20 cellular contexts compared by ENCODE assay signal in the genomic region with DNA sequence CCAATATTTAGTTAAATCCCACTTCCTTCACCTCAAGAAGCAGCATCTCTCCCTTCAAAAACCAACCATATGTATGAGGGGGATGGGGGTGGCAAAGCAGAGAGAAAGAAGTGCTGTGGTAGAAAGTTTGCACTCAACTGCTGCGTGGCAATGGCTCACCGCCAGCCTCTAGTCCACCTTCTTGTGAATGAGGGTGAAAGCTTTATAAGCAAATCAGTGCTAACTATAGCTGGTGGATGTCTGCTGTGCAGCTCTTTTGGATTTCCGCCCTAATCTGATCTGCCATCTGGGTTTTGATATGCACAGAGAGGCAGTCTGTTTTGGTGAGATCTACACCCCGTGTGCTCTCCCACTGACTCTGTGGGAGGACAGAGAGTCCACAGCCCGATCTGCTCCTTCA.
DNase-seq lines count a peak whose midpoint lies in the region; ATAC-seq and TF ChIP-seq lines count a peak whose summit lies in the region.
"Had no signal": no experiment of that assay in that cellular context is flagged by ENCODE, and none has a peak within 500 bp of the region (broad histone marks: within the 10 kb centered on the region; RNA-seq: fewer than 3 reads in every experiment).

No MANE protein-coding gene starts in this region.

- POLR2A ChIA-PET in Panc1 (lab: Charles Lee): no interaction called here

- 91 to 100% methylated on average over 2 to 5 of the region's 5 CpGs for WGBS in endodermal cell (ENCODE audit: insufficient coverage in 1 of 2, insufficient read length in 1 of 2), 2 experiments
- 64 to 76% methylated on average over 5 of the region's 5 CpGs for WGBS in esophagus squamous epithelium, 2 donors

- no peaks in the 10 kb centered on the region for H3K9me3 ChIP-seq in Panc1 (ENCODE audit: control insufficient read depth, insufficient read depth, low read depth, low read length)
- no peaks in the 10 kb centered on the region for H3K9me3 ChIP-seq in endodermal cell (ENCODE audit: control insufficient read depth, low read length)
- no peaks in the 10 kb centered on the region for H3K9me3 ChIP-seq in esophagus squamous epithelium
- H3K9me3 ChIP-seq: body of pancreas, Caco-2, gastrocnemius medialis, sigmoid colon had no signal

- no TSS peak for BruUV-seq in Panc1 (replicated peaks; lab: Mats Ljungman, UMichigan)

- no peaks in the 10 kb centered on the region for H3K36me3 ChIP-seq in Panc1 (ENCODE audit: control insufficient read depth, insufficient read depth, low read length)
- no peaks in the 10 kb centered on the region for H3K36me3 ChIP-seq in endodermal cell (ENCODE audit: control insufficient read depth, insufficient read depth, low read length)
- no peaks in the 10 kb centered on the region for H3K36me3 ChIP-seq in esophagus squamous epithelium
- H3K36me3 ChIP-seq: gastrocnemius medialis, sigmoid colon had no signal

- no peaks in the 10 kb centered on the region; the same call in 1 of the 2 replicates for H3K27me3 ChIP-seq in Panc1 (ENCODE audit: control insufficient read depth, insufficient read depth, low read length)
- H3K27me3 ChIP-seq in endodermal cell (ENCODE audit: control insufficient read depth, insufficient read depth, low read length, poor library complexity, severe bottlenecking): no peaks in the 10 kb centered on the region
- peaks cover 0 to 21% (median 2%) of the 10 kb centered on the region in 4 donors for H3K27me3 ChIP-seq in esophagus squamous epithelium
- H3K27me3 ChIP-seq: body of pancreas had no signal

- intact Hi-C loops in Panc1 (cut with micrococcal nuclease; ENCODE audit: unreplicated experiment): no loop called here
- intact Hi-C loops in esophagus squamous epithelium (cut with DNase I): no loop called here

- peak overlapping the region; percentile 47 for H3K27ac Mint-ChIP-seq in activated naive CD8-positive, alpha-beta T cell
- no peak overlapping the region for H3K27ac Mint-ChIP-seq in activated naive CD8-positive, alpha-beta T cell treated with anti-CD3 and anti-CD28 coated beads for 36 hours
- H3K27ac Mint-ChIP-seq in central memory CD8-positive, alpha-beta T cell (ENCODE audit: low read depth): no peak overlapping the region
- H3K27ac Mint-ChIP-seq in endodermal cell: no peak overlapping the region

- H3K4me1 ChIP-seq in Panc1 (ENCODE audit: control insufficient read depth, insufficient read depth, low read length): peaks cover 14% of the 10 kb centered on the region
- no peaks in the 10 kb centered on the region for H3K4me1 ChIP-seq in endodermal cell (ENCODE audit: control insufficient read depth, insufficient read depth, low read length)
- H3K4me1 ChIP-seq in esophagus squamous epithelium: peaks cover 3 to 16% (median 5%) of the 10 kb centered on the region in 3 donors
- H3K4me1 ChIP-seq: Caco-2, gastrocnemius medialis had no signal

- DNase-seq in activated naive CD8-positive, alpha-beta T cell treated with anti-CD3 and anti-CD28 coated beads for 36 hours: no peak
- DNase-seq in Panc1 (ENCODE audit: low read depth, low spot score): no peak
- no peak for DNase-seq in central memory CD8-positive, alpha-beta T cell (ENCODE audit: low spot score in 2 of 2)
- no peak for DNase-seq in SKM-1 (lab: John Stamatoyannopoulos, UW; ENCODE audit: unreplicated experiment)
- DNase-seq in endodermal cell: no peak
- DNase-seq in esophagus squamous epithelium (lab: John Stamatoyannopoulos, UW): no peak
- DNase-seq: activated gamma-delta T cell treated with Interleukin-2 at 50 U/mL for 16 hours, body of pancreas, Caco-2, cortex of kidney, gastrocnemius medialis, left ventricle myocardium superior, NCI-H2029, NCI-H446 treated with DMSO at 0.1 percent for 48 hours, sigmoid colon, substantia nigra had no signal

- no peak overlapping the region for H3K9ac ChIP-seq in endodermal cell (ENCODE audit: extremely low read depth, low read length, poor library complexity, severe bottlenecking)

- H3K4me1 Mint-ChIP-seq in activated naive CD8-positive, alpha-beta T cell (ENCODE audit: low read depth): peaks cover 32% of the 10 kb centered on the region
- H3K4me1 Mint-ChIP-seq in activated naive CD8-positive, alpha-beta T cell treated with anti-CD3 and anti-CD28 coated beads for 36 hours: peaks cover 12% of the 10 kb centered on the region
- H3K4me1 Mint-ChIP-seq in central memory CD8-positive, alpha-beta T cell: peaks cover 10% of the 10 kb centered on the region
- H3K4me1 Mint-ChIP-seq in endodermal cell: peaks cover 2% of the 10 kb centered on the region

- H3K27ac ChIP-seq in Panc1 (ENCODE audit: low read length) (peak overlapping the region; percentile 9; the same call in 1 of the 2 replicates), endodermal cell (ENCODE audit: low read depth, low read length) (no peak overlapping the region), esophagus squamous epithelium (no peak overlapping the region)
- H3K27ac ChIP-seq: body of pancreas, epithelial cell of prostate, gastrocnemius medialis, sigmoid colon had no signal

- CTCF ChIA-PET in Panc1 (lab: Charles Lee): interaction anchor here (0.6 kb wide), 1 partner anchor 1003 kb away, joined by 3 read pairs; no protein-coding TSS in a partner anchor

- TF ChIP-seq POLR2A in esophagus squamous epithelium (IDR thresholded peaks at IDR 0.05): no peak

- ATAC-seq in Panc1 (no peak), HG02678 (IDR thresholded peaks at IDR 0.05; ENCODE audit: unreplicated experiment) (no peak)
- peak; percentile 49 for ATAC-seq in central memory CD8-positive, alpha-beta T cell (replicated peaks; ENCODE audit: extremely low read depth, poor library complexity, severe bottlenecking)
- ATAC-seq: body of pancreas, gastrocnemius medialis, GM12878, left ventricle myocardium superior had no signal

- H3K27me3 Mint-ChIP-seq in activated naive CD8-positive, alpha-beta T cell: peaks cover 6% of the 10 kb centered on the region
- peaks cover 13% of the 10 kb centered on the region for H3K27me3 Mint-ChIP-seq in activated naive CD8-positive, alpha-beta T cell treated with anti-CD3 and anti-CD28 coated beads for 36 hours
- peaks cover 3% of the 10 kb centered on the region for H3K27me3 Mint-ChIP-seq in central memory CD8-positive, alpha-beta T cell
- H3K27me3 Mint-ChIP-seq in endodermal cell (ENCODE audit: insufficient read depth): peaks cover 69% of the 10 kb centered on the region

- in situ Hi-C loops in Panc1 (cut with HindIII; ENCODE audit: low pct_unique_long_range_greater_than_20kb, low sequenced_read_pairs): no loop called here

- H3K9me3 Mint-ChIP-seq in activated naive CD8-positive, alpha-beta T cell (ENCODE audit: low read depth): no peaks in the 10 kb centered on the region
- H3K9me3 Mint-ChIP-seq in activated naive CD8-positive, alpha-beta T cell treated with anti-CD3 and anti-CD28 coated beads for 36 hours: peaks cover 2% of the 10 kb centered on the region
- no peaks in the 10 kb centered on the region for H3K9me3 Mint-ChIP-seq in central memory CD8-positive, alpha-beta T cell
- H3K9me3 Mint-ChIP-seq in endodermal cell: no peaks in the 10 kb centered on the region

- TF ChIP-seq CTCF in Panc1 (IDR thresholded peaks at IDR 0.05) (no peak), endodermal cell (conservative IDR thresholded peaks at IDR 0.05) (no peak), esophagus squamous epithelium (IDR thresholded peaks at IDR 0.05) (no peak)

- peaks cover 8% of the 10 kb centered on the region for H3K36me3 Mint-ChIP-seq in activated naive CD8-positive, alpha-beta T cell
- peaks cover 5% of the 10 kb centered on the region for H3K36me3 Mint-ChIP-seq in activated naive CD8-positive, alpha-beta T cell treated with anti-CD3 and anti-CD28 coated beads for 36 hours
- peaks cover 3% of the 10 kb centered on the region for H3K36me3 Mint-ChIP-seq in central memory CD8-positive, alpha-beta T cell (ENCODE audit: insufficient read depth)
- no peaks in the 10 kb centered on the region for H3K36me3 Mint-ChIP-seq in endodermal cell (ENCODE audit: low read depth)

- H3K4me3 Mint-ChIP-seq in activated naive CD8-positive, alpha-beta T cell: peak overlapping the region; percentile 14
- H3K4me3 Mint-ChIP-seq in activated naive CD8-positive, alpha-beta T cell treated with anti-CD3 and anti-CD28 coated beads for 36 hours: no peak overlapping the region
- H3K4me3 Mint-ChIP-seq in central memory CD8-positive, alpha-beta T cell: peak overlapping the region; percentile 15
- no peak overlapping the region for H3K4me3 Mint-ChIP-seq in endodermal cell

- no peak overlapping the region for H3K4me3 ChIP-seq in Panc1 (ENCODE audit: low read depth in 2 of 2, low read length in 2 of 2)
- no peak overlapping the region for H3K4me3 ChIP-seq in endodermal cell (ENCODE audit: low read length)
- H3K4me3 ChIP-seq in esophagus squamous epithelium: no peak overlapping the region
- H3K4me3 ChIP-seq: body of pancreas, gastrocnemius medialis, GM12878, sigmoid colon had no signal

Comparison
In these comparisons a context has a peak if more than half of its experiments do, and no peak if none do; other contexts are left out.
1. H3K4me3 Mint-ChIP-seq: peak in activated naive CD8-positive, alpha-beta T cell (single experiment) and central memory CD8-positive, alpha-beta T cell (single experiment); none in activated naive CD8-positive, alpha-beta T cell treated with anti-CD3 and anti-CD28 coated beads for 36 hours (single experiment) and endodermal cell (single experiment).